Comparison of ENCODE assay signal across 8 cellular contexts in genomic region chr11:132028380-132029240, GRCh38.
A peak's percentile ranks its signal among the peaks of the same experiment; 100 is the strongest.
DNase-seq lines count a peak whose midpoint lies in the region; ATAC-seq, FAIRE-seq and TF ChIP-seq lines count a peak whose summit lies in the region.

No MANE protein-coding gene starts in this region.

- H3K36me3 ChIP-seq in esophagus muscularis mucosa = no peaks in the 10 kb centered on the region
- no peaks in the 10 kb centered on the region for H3K36me3 ChIP-seq in osteoblast (ENCODE audit: insufficient read depth, low read length)

- FAIRE-seq in GM12892 (lab: Jason Lieb, UNC) = no peak

- 94% methylated on average over 4 of the region's 4 CpGs for WGBS in esophagus muscularis mucosa

- ATAC-seq in GM21723 (IDR thresholded peaks at IDR 0.05; ENCODE audit: unreplicated experiment) = peak; percentile 87

- TF ChIP-seq POLR2A in esophagus muscularis mucosa (IDR thresholded peaks at IDR 0.05; ENCODE audit: low read depth) = no peak
- TF ChIP-seq POLR2A in GM12892 (IDR thresholded peaks at IDR 0.05; ENCODE audit: low read depth, low read length) = no peak

- no peaks in the 10 kb centered on the region for H4K20me1 ChIP-seq in osteoblast (ENCODE audit: insufficient read depth, low read length)

- H3K4me1 ChIP-seq in esophagus muscularis mucosa (peaks cover 0 to 16% (median 1%) of the 10 kb centered on the region in 4 donors), osteoblast (ENCODE audit: insufficient read depth, low read length) (peaks cover 77% of the 10 kb centered on the region)

- no peak overlapping the region for H3K4me3 ChIP-seq in esophagus muscularis mucosa
- H3K4me3 ChIP-seq in osteoblast (ENCODE audit: insufficient read depth, low read length) = no peak overlapping the region

- H2AFZ ChIP-seq in osteoblast (ENCODE audit: low read length) = peak overlapping the region; percentile 30

- H3K27ac ChIP-seq in esophagus muscularis mucosa (replicated peaks in 1 of 4) (no peak overlapping the region), osteoblast (ENCODE audit: low read depth, low read length) (peak overlapping the region; percentile 61)

- TF ChIP-seq CTCF in esophagus muscularis mucosa (IDR thresholded peaks at IDR 0.05) = peak; percentile 40 to 76 (median 47)
- TF ChIP-seq CTCF in osteoblast (IDR thresholded peaks at IDR 0.05; ENCODE audit: extremely low read depth, low read depth, low read length) = peak; percentile 75

- H3K9me3 ChIP-seq in esophagus muscularis mucosa = no peaks in the 10 kb centered on the region
- H3K9me3 ChIP-seq in osteoblast (ENCODE audit: low read depth, low read length) = no peaks in the 10 kb centered on the region

- intact Hi-C loops in esophagus muscularis mucosa (cut with DNase I) = loop anchor here (1.0 kb wide), 1 partner anchor 161 kb away; no protein-coding TSS in a partner anchor

- DNase-seq in Daoy (ENCODE audit: low read depth) (peak; percentile 79), NCI-H460 (ENCODE audit: extremely low read depth, low read depth) (peak; percentile 24), esophagus muscularis mucosa (ENCODE audit: extremely low spot score) (peak; percentile 17), osteoblast (ENCODE audit: insufficient read length, low spot score, missing footprints) (no peak), hippocampal formation (lab: John Stamatoyannopoulos, UW) (no peak), GM12892 (ENCODE audit: insufficient read length) (no peak), COLO668 (lab: John Stamatoyannopoulos, UW; ENCODE audit: unreplicated experiment) (no peak)

- H3K4me2 ChIP-seq in osteoblast (ENCODE audit: insufficient read depth, low read length) = no peak overlapping the region

- no peak for TF ChIP-seq EP300 in esophagus muscularis mucosa (IDR thresholded peaks at IDR 0.05)

- H3K27me3 ChIP-seq in esophagus muscularis mucosa = no peaks in the 10 kb centered on the region
- H3K27me3 ChIP-seq in osteoblast (ENCODE audit: insufficient read depth, low read length) = no peaks in the 10 kb centered on the region

- peaks cover 81% of the 10 kb centered on the region for H3K79me2 ChIP-seq in osteoblast (ENCODE audit: insufficient read depth, low read length)

Comparison
In these comparisons a context has a peak if more than half of its experiments do, and no peak if none do; other contexts are left out.
1. DNase-seq: peak in Daoy (single experiment), NCI-H460 (single experiment) and esophagus muscularis mucosa (single experiment); none in osteoblast (single experiment), hippocampal formation (0 of 2), GM12892 (single experiment) and COLO668 (single experiment).